ENCODE assay signal across 15 cellular contexts in the genomic region with DNA sequence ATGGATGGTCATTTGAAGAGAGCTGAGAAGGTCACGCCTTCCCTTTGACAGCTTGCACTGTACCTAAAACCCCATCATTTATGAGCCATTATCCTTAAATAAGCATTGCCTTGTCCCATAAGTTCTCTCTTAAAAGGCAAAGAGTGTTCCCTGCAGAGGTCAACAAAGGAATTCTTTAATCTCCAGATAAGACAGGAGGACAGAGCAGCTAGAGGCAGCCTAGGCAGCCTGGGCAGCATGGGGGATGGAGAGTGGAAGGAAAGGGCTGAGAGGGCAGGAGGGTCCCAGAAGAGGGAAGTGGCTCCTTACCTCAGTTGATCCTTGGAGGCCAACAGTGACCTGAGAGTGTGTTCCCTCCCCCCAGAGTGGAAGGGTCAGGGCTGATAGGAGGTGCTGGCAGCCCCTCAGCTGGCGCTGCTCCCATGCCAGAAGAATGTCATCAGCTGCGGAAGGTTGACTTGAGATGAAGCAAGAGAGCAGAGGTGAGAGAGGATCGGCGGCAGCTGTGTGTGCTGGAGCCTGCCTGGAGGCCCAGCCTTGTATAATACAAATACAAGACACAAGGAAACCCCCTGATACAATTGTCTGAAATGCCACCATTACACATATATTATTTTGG. TPM values are rescaled to one million over a fixed set of nuclear protein-coding genes. Genes with fewer than 3 reads are reported as not detected.
DNase-seq lines count a peak whose midpoint lies in the region; ATAC-seq and TF ChIP-seq lines count a peak whose summit lies in the region.
"Had no signal": no experiment of that assay in that cellular context is flagged by ENCODE, and none has a peak within 500 bp of the region (broad histone marks: within the 10 kb centered on the region; RNA-seq: fewer than 3 reads in every experiment).

No MANE protein-coding gene starts in this region.

- WGBS in esophagus squamous epithelium, 2 donors: 46 to 74% methylated on average over 3 to 5 of the region's 5 CpGs
- WGBS in liver: 41% methylated on average over 5 of the region's 5 CpGs

- no peaks in the 10 kb centered on the region for H3K36me3 ChIP-seq in esophagus squamous epithelium
- H3K36me3 ChIP-seq in liver (ENCODE audit: control insufficient read depth in 4 of 4, insufficient read depth in 3 of 4, low read depth in 1 of 4, low read length in 3 of 4): no peaks in the 10 kb centered on the region
- H3K36me3 ChIP-seq in skeletal muscle tissue (ENCODE audit: control insufficient read depth in 3 of 3, insufficient read depth in 3 of 3, low read length in 3 of 3): peaks cover 0 to 2% (median 2%) of the 10 kb centered on the region in 3 donors

- no peak overlapping the region for H3K4me3 ChIP-seq in esophagus squamous epithelium
- H3K4me3 ChIP-seq in liver (ENCODE audit: low read depth in 1 of 3, low read length in 3 of 3): no peak overlapping the region
- H3K4me3 ChIP-seq in skeletal muscle tissue (ENCODE audit: low read length in 3 of 3): no peak overlapping the region

- peak overlapping the region; percentile 59 to 89 (median 83) for H3K27ac ChIP-seq in esophagus squamous epithelium
- peak overlapping the region; percentile 91 to 95 for H3K27ac ChIP-seq in liver (ENCODE audit: low read depth in 1 of 2, low read length in 2 of 2)
- H3K27ac ChIP-seq in skeletal muscle tissue (ENCODE audit: low read depth, low read length): peak overlapping the region; percentile 79

- TF ChIP-seq POLR2A in esophagus squamous epithelium (IDR thresholded peaks at IDR 0.05): no peak

- peak in 1 of 2 donors; percentile 23 for TF ChIP-seq RAD21 in liver (IDR thresholded peaks at IDR 0.05)

- H3K4me1 ChIP-seq in esophagus squamous epithelium (peaks cover 27 to 64% (median 33%) of the 10 kb centered on the region in 3 donors), liver (ENCODE audit: control insufficient read depth in 4 of 4, insufficient read depth in 4 of 4, low read length in 3 of 4) (peaks cover 14 to 38% (median 27%) of the 10 kb centered on the region in 4 donors), skeletal muscle tissue (ENCODE audit: control insufficient read depth in 3 of 3, insufficient read depth in 3 of 3, low read length in 3 of 3) (peaks cover 42 to 61% (median 45%) of the 10 kb centered on the region in 3 donors)

- no peak for ATAC-seq in HG03378 (IDR thresholded peaks at IDR 0.05; ENCODE audit: unreplicated experiment)
- ATAC-seq: activated CD4-positive, CD25-positive, alpha-beta regulatory T cell treated with anti-CD3 and anti-CD28 coated beads, Interleukin-2, amount 50 U/mL, for 24 hours; natural killer cell had no signal

- H3K9ac ChIP-seq in liver (ENCODE audit: low read depth in 1 of 2, low read length in 2 of 2) (peak overlapping the region in 1 of 2 donors; percentile 59), skeletal muscle tissue (ENCODE audit: low read depth in 1 of 3, low read length in 3 of 3) (peak overlapping the region in 1 of 3 donors; percentile 71)

- DNase-seq in HuH-7 (ENCODE audit: low spot score) (peak; percentile 72), esophagus squamous epithelium (lab: John Stamatoyannopoulos, UW) (no peak), D341Med (ENCODE audit: low spot score) (no peak), NCI-H146 (lab: John Stamatoyannopoulos, UW) (no peak), NOMO-1 treated with dmso at 0.1 percent for 144 hours (lab: John Stamatoyannopoulos, UW; ENCODE audit: unreplicated experiment) (no peak)
- DNase-seq: activated naive CD8-positive, alpha-beta T cell treated with anti-CD3 and anti-CD28 coated beads, Interleukin-2, amount 10 ng/mL, durations not matched to agents 7 days and 5 days; DMS153; natural killer cell; NCI-H345 had no signal

- H3K9me3 ChIP-seq in esophagus squamous epithelium (no peaks in the 10 kb centered on the region), liver (ENCODE audit: control insufficient read depth in 4 of 4, low read length in 3 of 4) (no peaks in the 10 kb centered on the region), skeletal muscle tissue (ENCODE audit: control insufficient read depth in 3 of 3, low read length in 3 of 3) (no peaks in the 10 kb centered on the region)

- H3K27me3 ChIP-seq in esophagus squamous epithelium (peaks cover 0 to 8% (median 0%) of the 10 kb centered on the region in 4 donors), liver (ENCODE audit: control insufficient read depth in 4 of 4, insufficient read depth in 4 of 4, low read length in 3 of 4) (no peaks in the 10 kb centered on the region), skeletal muscle tissue (ENCODE audit: control insufficient read depth in 3 of 3, insufficient read depth in 3 of 3, low read length in 3 of 3) (peaks cover 0 to 8% (median 0%) of the 10 kb centered on the region in 3 donors)

- TF ChIP-seq CTCF in esophagus squamous epithelium (IDR thresholded peaks at IDR 0.05): no peak
- TF ChIP-seq CTCF in liver (IDR thresholded peaks at IDR 0.05; ENCODE audit: low read depth, low read length, missing input control): no peak

- intact Hi-C loops in esophagus squamous epithelium (cut with DNase I): no loop called here

TF ChIP-seq in liver, 16 proteins besides CTCF, POLR2A, EP300 and RAD21:
- peak; percentile 92 for TF ChIP-seq NR2F2 (IDR thresholded peaks at IDR 0.05)
- TF ChIP-seq YY1 (IDR thresholded peaks at IDR 0.05): no peak
- TF ChIP-seq FOXA2 (IDR thresholded peaks at IDR 0.05): peak; percentile 9
- peak; percentile 65 for TF ChIP-seq SP1 (IDR thresholded peaks at IDR 0.05)
- TF ChIP-seq, protein P1, sequence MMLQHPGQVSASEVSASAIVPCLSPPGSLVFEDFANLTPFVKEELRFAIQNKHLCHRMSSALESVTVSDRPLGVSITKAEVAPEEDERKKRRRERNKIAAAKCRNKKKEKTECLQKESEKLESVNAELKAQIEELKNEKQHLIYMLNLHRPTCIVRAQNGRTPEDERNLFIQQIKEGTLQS (IDR thresholded peaks at IDR 0.05): peak; percentile 70
- TF ChIP-seq RXRA (IDR thresholded peaks at IDR 0.05): peak; percentile 83 to 84
- TF ChIP-seq EGR1 (IDR thresholded peaks at IDR 0.05; ENCODE audit: low read depth in 2 of 2): no peak
- peak; percentile 77 for TF ChIP-seq HNF4A (conservative IDR thresholded peaks at IDR 0.05)
- no peak for TF ChIP-seq FOXA1 (IDR thresholded peaks at IDR 0.05)
- TF ChIP-seq, protein P2, sequence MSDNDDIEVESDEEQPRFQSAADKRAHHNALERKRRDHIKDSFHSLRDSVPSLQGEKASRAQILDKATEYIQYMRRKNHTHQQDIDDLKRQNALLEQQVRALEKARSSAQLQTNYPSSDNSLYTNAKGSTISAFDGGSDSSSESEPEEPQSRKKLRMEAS (IDR thresholded peaks at IDR 0.05): no peak
- TF ChIP-seq JUND (IDR thresholded peaks at IDR 0.05): peak in 1 of 2 donors; percentile 62
- TF ChIP-seq HNF4G (IDR thresholded peaks at IDR 0.05): peak; percentile 32
- TF ChIP-seq, protein P3, sequence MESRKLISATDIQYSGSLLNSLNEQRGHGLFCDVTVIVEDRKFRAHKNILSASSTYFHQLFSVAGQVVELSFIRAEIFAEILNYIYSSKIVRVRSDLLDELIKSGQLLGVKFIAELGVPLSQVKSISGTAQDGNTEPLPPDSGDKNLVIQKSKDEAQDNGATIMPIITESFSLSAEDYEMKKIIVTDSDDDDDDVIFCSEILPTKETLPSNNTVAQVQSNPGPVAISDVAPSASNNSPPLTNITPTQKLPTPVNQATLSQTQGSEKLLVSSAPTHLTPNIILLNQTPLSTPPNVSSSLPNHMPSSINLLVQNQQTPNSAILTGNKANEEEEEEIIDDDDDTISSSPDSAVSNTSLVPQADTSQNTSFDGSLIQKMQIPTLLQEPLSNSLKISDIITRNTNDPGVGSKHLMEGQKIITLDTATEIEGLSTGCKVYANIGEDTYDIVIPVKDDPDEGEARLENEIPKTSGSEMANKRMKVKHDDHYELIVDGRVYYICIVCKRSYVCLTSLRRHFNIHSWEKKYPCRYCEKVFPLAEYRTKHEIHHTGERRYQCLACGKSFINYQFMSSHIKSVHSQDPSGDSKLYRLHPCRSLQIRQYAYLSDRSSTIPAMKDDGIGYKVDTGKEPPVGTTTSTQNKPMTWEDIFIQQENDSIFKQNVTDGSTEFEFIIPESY (IDR thresholded peaks at IDR 0.05): no peak
- no peak for TF ChIP-seq TAF1 (conservative IDR thresholded peaks at IDR 0.05)
TF ChIP-seq in liver: peak in this region for 8.

RNA-seq across cellular contexts. Expression of a gene that starts 12.8 kb away (rescaled TPM):
- total RNA-seq in esophagus squamous epithelium (not detected), liver (not detected), skeletal muscle tissue (1.6 TPM)
- polyA plus RNA-seq in liver: not detected
- total RNA-seq: activated naive CD8-positive, alpha-beta T cell treated with anti-CD3 and anti-CD28 coated beads, Interleukin-2, amount 10 ng/mL, durations not matched to agents 7 days and 5 days; dermis microvascular lymphatic vessel endothelial cell; natural killer cell; temporal lobe had no signal

RNA-seq across cellular contexts. Expression of a gene that starts 21.5 kb away (rescaled TPM):
- total RNA-seq in esophagus squamous epithelium (10 to 100 TPM in 2 of 4 donors, 1 to 10 TPM in 2; 2.8 to 32.4 (median 8.9) TPM), liver (under 1 TPM; 0.70 to 0.92 TPM), skeletal muscle tissue (15.1 TPM)
- polyA plus RNA-seq in liver: under 1 TPM; 0.50 to 0.57 TPM
- total RNA-seq: activated naive CD8-positive, alpha-beta T cell treated with anti-CD3 and anti-CD28 coated beads, Interleukin-2, amount 10 ng/mL, durations not matched to agents 7 days and 5 days; dermis microvascular lymphatic vessel endothelial cell; natural killer cell had no signal

RNA-seq across cellular contexts. Expression of a gene that starts 25.7 kb away (rescaled TPM):
- total RNA-seq in esophagus squamous epithelium: 1 to 10 TPM; 1.6 to 6.3 (median 2.0) TPM
- total RNA-seq in liver: 1 to 10 TPM in 1 of 2 donors, under 1 TPM in 1; 0.79 to 6.9 TPM
- 1 to 10 TPM in 1 of 2 donors, under 1 TPM in 1; 0.57 to 1.0 TPM for polyA plus RNA-seq in liver
- total RNA-seq in skeletal muscle tissue: 2.1 TPM

RNA-seq across cellular contexts. Expression of a gene that starts 44.1 kb away (rescaled TPM):
- not detected for total RNA-seq in esophagus squamous epithelium
- total RNA-seq in liver: 1 to 10 TPM in 1 of 2 donors, under 1 TPM in 1; 0.25 to 2.1 TPM
- polyA plus RNA-seq in liver: 1 to 10 TPM in 1 of 2 donors, under 1 TPM in 1; 0.33 to 1.9 TPM
- 0.52 TPM for total RNA-seq in skeletal muscle tissue
- total RNA-seq: activated naive CD8-positive, alpha-beta T cell treated with anti-CD3 and anti-CD28 coated beads, Interleukin-2, amount 10 ng/mL, durations not matched to agents 7 days and 5 days; dermis microvascular lymphatic vessel endothelial cell; natural killer cell; temporal lobe had no signal

RNA-seq across cellular contexts. Expression of a gene that starts 44.3 kb away (rescaled TPM):
- total RNA-seq in esophagus squamous epithelium (10 to 100 TPM; 12.1 to 20.8 (median 16.6) TPM), liver (1 to 10 TPM; 8.5 to 9.5 TPM), skeletal muscle tissue (11.5 TPM)
- polyA plus RNA-seq in liver: 1 to 10 TPM; 3.0 to 4.9 TPM
